In genomic region chr9:124621371-124622328, GRCh38 we compare ENCODE assay signal across 12 cellular contexts.
A peak's percentile ranks its signal among the peaks of the same experiment; 100 is the strongest.
DNase-seq lines count a peak whose midpoint lies in the region; ATAC-seq and TF ChIP-seq lines count a peak whose summit lies in the region.
"Had no signal": no experiment of that assay in that cellular context is flagged by ENCODE, and none has a peak within 500 bp of the region (broad histone marks: within the 10 kb centered on the region; RNA-seq: fewer than 3 reads in every experiment).

No MANE protein-coding gene starts in this region.

- H3K27ac Mint-ChIP-seq in central memory CD8-positive, alpha-beta T cell (ENCODE audit: low read depth): peak overlapping the region; percentile 86
- H3K27ac Mint-ChIP-seq: T-helper 1 cell treated with Interleukin-12 subunit alpha and Interleukin-12 subunit beta and Interleukin-4 antibody, amounts not matched to agents 30 μg/mL and 1 μg/mL, for 36 hours had no signal

- peak in 1 of 2 donors; percentile 41 for DNase-seq in central memory CD8-positive, alpha-beta T cell (ENCODE audit: low spot score in 2 of 2)
- DNase-seq in stimulated activated CD8-positive, alpha-beta memory T cell treated with anti-CD3 and anti-CD28 coated beads, Interleukin-15, amount 100 ng/mL, for 4 hours (ENCODE audit: low read depth in 2 of 2): peak; percentile 3 to 8
- no peak for DNase-seq in NCI-H524 treated with DMSO at 0.1 percent for 48 hours (lab: John Stamatoyannopoulos, UW)
- DNase-seq in DMS153 treated with DMSO at 0.1 percent for 48 hours (lab: John Stamatoyannopoulos, UW; ENCODE audit: unreplicated experiment): no peak
- no peak for DNase-seq in left lung
- DNase-seq: activated T-cell treated with anti-CD3 and anti-CD28 coated beads, Interleukin-2, amount 50 U/mL, for 4 hours; effector CD8-positive, alpha-beta T cell; left ventricle myocardium inferior; NCI-H1417 treated with DMSO at 0.1 percent for 48 hours had no signal

- H3K36me3 ChIP-seq in left lung: no peaks in the 10 kb centered on the region
- H3K36me3 ChIP-seq: left ventricle myocardium inferior had no signal

- no peak for TF ChIP-seq CTCF in left lung (IDR thresholded peaks at IDR 0.05)

- H3K27me3 ChIP-seq in left lung: no peaks in the 10 kb centered on the region

- H3K4me1 Mint-ChIP-seq in central memory CD8-positive, alpha-beta T cell: peaks cover 45% of the 10 kb centered on the region

- no peak overlapping the region for H3K27ac ChIP-seq in left lung
- H3K27ac ChIP-seq: left ventricle myocardium inferior had no signal

- H3K4me1 ChIP-seq in left lung: no peaks in the 10 kb centered on the region

- peak overlapping the region; percentile 54 for H3K4me3 Mint-ChIP-seq in central memory CD8-positive, alpha-beta T cell
- H3K4me3 Mint-ChIP-seq: activated T-cell treated with anti-CD3 and anti-CD28 coated beads, Interleukin-2, amount 50 U/mL, for 4 hours; T-helper 1 cell treated with Interleukin-12 subunit alpha and Interleukin-12 subunit beta and Interleukin-4 antibody, amounts not matched to agents 30 μg/mL and 1 μg/mL, for 36 hours had no signal

- H3K9me3 ChIP-seq in left lung: no peaks in the 10 kb centered on the region
- H3K9me3 ChIP-seq: left ventricle myocardium inferior had no signal

- ATAC-seq in GM18870 (IDR thresholded peaks at IDR 0.05; ENCODE audit: unreplicated experiment): peak; percentile 68
- ATAC-seq in HG03457 (IDR thresholded peaks at IDR 0.05; ENCODE audit: unreplicated experiment): peak; percentile 57
- peak; percentile 70 for ATAC-seq in central memory CD8-positive, alpha-beta T cell (replicated peaks; ENCODE audit: extremely low read depth, poor library complexity, severe bottlenecking)
- ATAC-seq in left lung: no peak
- ATAC-seq: activated T-cell treated with anti-CD3 and anti-CD28 coated beads, Interleukin-2, amount 50 U/mL, for 4 hours had no signal

- no peaks in the 10 kb centered on the region for H3K9me3 Mint-ChIP-seq in central memory CD8-positive, alpha-beta T cell
- H3K9me3 Mint-ChIP-seq: activated T-cell treated with anti-CD3 and anti-CD28 coated beads, Interleukin-2, amount 50 U/mL, for 4 hours; T-helper 1 cell treated with Interleukin-12 subunit alpha and Interleukin-12 subunit beta and Interleukin-4 antibody, amounts not matched to agents 30 μg/mL and 1 μg/mL, for 36 hours had no signal

- H3K36me3 Mint-ChIP-seq in central memory CD8-positive, alpha-beta T cell (ENCODE audit: insufficient read depth): peaks cover 9% of the 10 kb centered on the region

- H3K27me3 Mint-ChIP-seq in central memory CD8-positive, alpha-beta T cell: no peaks in the 10 kb centered on the region

- intact Hi-C loops in left lung (cut with DNase I): no loop called here

- no peak overlapping the region for H3K4me3 ChIP-seq in left lung
- H3K4me3 ChIP-seq: left ventricle myocardium inferior had no signal

Comparison
In these comparisons a context has a peak if more than half of its experiments do, and no peak if none do; other contexts are left out.
1. DNase-seq: peak in stimulated activated CD8-positive, alpha-beta memory T cell treated with anti-CD3 and anti-CD28 coated beads, Interleukin-15, amount 100 ng/mL, for 4 hours (2 of 2); none in NCI-H524 treated with DMSO at 0.1 percent for 48 hours (single experiment), DMS153 treated with DMSO at 0.1 percent for 48 hours (single experiment) and left lung (0 of 2).